Comparison of ENCODE assay signal across 8 cellular contexts in the genomic region with DNA sequence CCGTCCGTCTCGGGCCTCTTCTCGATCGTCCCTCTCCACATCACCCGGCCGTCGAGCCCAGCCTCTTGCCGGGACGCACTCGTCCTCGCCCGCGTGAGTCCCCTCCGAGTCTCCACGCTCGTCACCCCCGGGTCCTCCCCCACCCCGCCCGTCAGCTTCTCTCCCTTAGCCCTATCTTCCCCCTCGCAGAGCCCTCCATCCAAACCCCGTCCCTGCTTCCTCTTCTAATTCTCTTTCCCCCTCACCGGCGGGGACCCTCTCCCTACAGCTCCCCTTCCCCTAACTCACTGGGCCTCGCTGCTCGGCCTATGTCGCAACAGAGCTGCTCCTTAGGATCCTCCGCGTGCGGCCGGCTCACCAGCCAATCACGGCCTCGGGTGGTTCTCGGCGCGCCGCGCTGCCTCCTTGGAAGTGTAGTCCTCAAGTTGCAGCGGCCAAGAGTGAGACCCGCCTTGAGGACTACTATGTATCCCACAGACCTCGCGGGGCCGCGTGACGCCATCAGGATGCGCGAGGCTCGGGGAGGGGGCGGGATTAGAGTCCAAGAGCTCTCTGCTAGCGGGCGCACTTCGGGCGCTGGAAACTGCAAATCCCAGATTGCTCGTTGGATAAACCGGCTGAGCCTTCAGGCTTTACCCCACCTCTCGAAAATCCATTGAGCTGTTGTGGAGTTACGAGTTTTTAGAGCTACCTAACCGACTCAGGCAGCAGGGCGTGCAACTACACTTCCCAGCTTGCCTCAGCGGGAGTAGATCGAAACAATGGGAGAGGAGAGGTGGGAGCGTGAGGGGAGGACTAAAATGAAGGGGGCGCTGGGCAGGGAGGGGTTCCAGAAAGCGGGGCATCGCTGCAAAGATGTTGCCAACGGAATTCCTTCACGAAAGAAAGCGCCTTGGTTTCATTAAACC. TPM values are rescaled to one million over a fixed set of nuclear protein-coding genes. Genes with fewer than 3 reads are reported as not detected.
DNase-seq lines count a peak whose midpoint lies in the region; ATAC-seq and TF ChIP-seq lines count a peak whose summit lies in the region.

A gene (minus strand): TSS at position 331 of the 908 bp plus-strand sequence. CDS start 747 bp downstream, outside the sequence.

- ATAC-seq in GM19372 (IDR thresholded peaks at IDR 0.05; ENCODE audit: low read depth, unreplicated experiment): peak; percentile 100
- ATAC-seq in HG03558 (IDR thresholded peaks at IDR 0.05; ENCODE audit: extremely low read depth, unreplicated experiment): peak; percentile 99
- peak; percentile 99 for ATAC-seq in left lung

- peak within 1 kb of the TSS; percentile 89 to 96 for H3K4me3 ChIP-seq in left lung

- H3K4me1 ChIP-seq in left lung: peaks cover 12 to 34% of the 10 kb centered on the region in 2 donors

- H3K36me3 Mint-ChIP-seq in dendritic cell treated with granulocyte-macrophage colony-stimulating factor and Interleukin-4, amounts not matched to agents 40 ng/mL and 50 ng/mL, for 4 days (ENCODE audit: low read depth): peaks cover 47% of the 10 kb centered on the region

- DNase-seq in C1 segment of cervical spinal cord (lab: John Stamatoyannopoulos, UW) (peak; percentile 91 to 99 (median 98)), NCI-H748 treated with DMSO at 0.1 percent for 48 hours (lab: John Stamatoyannopoulos, UW) (peak; percentile 87), left lung (peak; percentile 99 to 100)
- peak; percentile 98 for DNase-seq in activated CD4-positive, alpha-beta T cell treated with anti-CD3 and anti-CD28 coated beads, Interleukin-2, amount 50 U/mL, for 24 hours (ENCODE audit: low read depth in 1 of 2, low spot score in 1 of 2)
- peak; percentile 97 to 98 for DNase-seq in stimulated activated CD4-positive, alpha-beta T cell treated with anti-CD3 and anti-CD28 coated beads, Interleukin-2, amount 100 ng/mL, for 48 hours

- H3K9me3 Mint-ChIP-seq in dendritic cell treated with granulocyte-macrophage colony-stimulating factor and Interleukin-4, amounts not matched to agents 40 ng/mL and 50 ng/mL, for 4 days: no peaks in the 10 kb centered on the region

- H3K4me3 Mint-ChIP-seq in dendritic cell treated with granulocyte-macrophage colony-stimulating factor and Interleukin-4, amounts not matched to agents 40 ng/mL and 50 ng/mL, for 4 days: peak within 1 kb of the TSS; percentile 96

- peaks cover 0 to 29% of the 10 kb centered on the region in 2 donors for H3K36me3 ChIP-seq in left lung

- peak within 1 kb of the TSS; percentile 74 to 86 for H3K27ac ChIP-seq in left lung

- peaks cover 45% of the 10 kb centered on the region for H3K4me1 Mint-ChIP-seq in dendritic cell treated with granulocyte-macrophage colony-stimulating factor and Interleukin-4, amounts not matched to agents 40 ng/mL and 50 ng/mL, for 4 days (ENCODE audit: low read depth)

- no peaks in the 10 kb centered on the region for H3K27me3 ChIP-seq in left lung

- H3K27ac Mint-ChIP-seq in dendritic cell treated with granulocyte-macrophage colony-stimulating factor and Interleukin-4, amounts not matched to agents 40 ng/mL and 50 ng/mL, for 4 days: peak within 1 kb of the TSS; percentile 93

- intact Hi-C loops in dendritic cell treated with granulocyte-macrophage colony-stimulating factor and Interleukin-4, amounts not matched to agents 40 ng/mL and 50 ng/mL, for 4 days (cut with micrococcal nuclease): loop anchor here (2.0 to 5.0 kb wide), 2 partner anchors 18 to 125 kb away; no protein-coding TSS in a partner anchor
- intact Hi-C loops in left lung (cut with DNase I): no loop called here

- TF ChIP-seq CTCF in left lung (IDR thresholded peaks at IDR 0.05): no peak

- no peaks in the 10 kb centered on the region for H3K9me3 ChIP-seq in left lung

- peaks cover 1% of the 10 kb centered on the region for H3K27me3 Mint-ChIP-seq in dendritic cell treated with granulocyte-macrophage colony-stimulating factor and Interleukin-4, amounts not matched to agents 40 ng/mL and 50 ng/mL, for 4 days

RNA-seq across cellular contexts. Expression of the gene that starts here (rescaled TPM):
- total RNA-seq in left lung: 10 to 100 TPM; 27.1 to 40.6 TPM

Comparison
In these comparisons a context has a peak if more than half of its experiments do, and no peak if none do; other contexts are left out.
1. Peak in every context shown above with its lines: DNase-seq, ATAC-seq, H3K4me3 ChIP-seq and H3K27ac ChIP-seq.